Comparison of ENCODE assay signal across 8 cellular contexts in the genomic region with DNA sequence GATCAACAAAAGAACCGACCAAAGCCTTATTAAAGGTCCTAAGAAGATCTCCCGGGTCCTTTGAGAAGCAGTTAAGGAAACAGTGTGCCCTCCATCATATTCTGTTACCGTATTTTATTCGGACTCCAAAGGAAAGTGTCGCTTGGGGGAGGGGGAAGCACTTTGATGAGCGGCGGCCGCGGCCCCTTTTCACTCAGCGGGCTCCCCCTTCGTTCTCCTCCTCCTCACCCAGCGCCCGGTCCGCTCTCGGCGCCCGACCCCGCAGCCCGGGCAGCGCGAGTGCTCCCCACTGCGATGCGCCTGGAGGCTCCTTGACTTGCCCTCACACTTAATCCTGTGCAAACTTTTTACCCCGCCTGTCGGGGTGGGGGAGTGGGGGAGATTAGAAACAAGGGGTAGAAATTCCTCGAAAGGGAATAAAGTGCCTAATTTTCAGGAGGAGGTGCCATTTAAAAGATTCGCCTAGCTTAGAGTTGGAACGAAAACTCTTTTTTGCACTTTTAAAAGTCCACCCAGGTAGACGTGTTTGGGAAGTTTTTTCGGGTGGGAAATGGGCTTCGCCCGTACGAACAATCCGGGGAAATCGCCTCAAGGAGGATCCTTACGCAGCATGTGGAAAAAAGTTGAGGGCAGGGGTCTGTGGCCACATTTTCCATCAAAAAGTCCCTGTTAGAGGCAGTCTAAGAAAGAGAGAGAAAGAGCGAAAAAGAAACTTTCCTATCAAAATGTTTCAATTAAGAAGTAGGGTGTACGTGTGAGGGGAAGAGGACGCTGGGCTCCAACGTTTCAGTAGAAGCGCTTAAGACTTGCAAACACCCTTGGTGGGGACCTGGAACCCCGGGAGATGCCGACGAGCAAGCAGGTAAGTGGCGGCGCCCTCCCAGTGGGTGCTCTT. TPM values are rescaled to one million over a fixed set of nuclear protein-coding genes. Genes with fewer than 3 reads are reported as not detected.
DNase-seq lines count a peak whose midpoint lies in the region; ATAC-seq and TF ChIP-seq lines count a peak whose summit lies in the region.

No MANE protein-coding gene starts in this region.

- DNase-seq in activated T-cell treated with anti-CD3 and anti-CD28 coated beads for 48 hours (ENCODE audit: low read depth) (peak; percentile 6), SJSA1 (ENCODE audit: low read depth in 1 of 2, low spot score in 2 of 2) (peak in 1 of 2 experiments; percentile 25), epithelial cell of esophagus (ENCODE audit: low read depth) (peak; percentile 34), progenitor cell of endocrine pancreas (ENCODE audit: low spot score, unreplicated experiment) (no peak), DMS153 treated with DMSO at 0.1 percent for 48 hours (lab: John Stamatoyannopoulos, UW; ENCODE audit: unreplicated experiment) (no peak)
- no peak for DNase-seq in activated T-cell treated with anti-CD3 and anti-CD28 coated beads, Interleukin-2, amount 50 U/mL, for 1 hour

- TF ChIP-seq CTCF in epithelial cell of esophagus (IDR thresholded peaks at IDR 0.05; ENCODE audit: insufficient read depth, low read depth, low read length, missing control alignments) (no peak), progenitor cell of endocrine pancreas (IDR thresholded peaks at IDR 0.05; ENCODE audit: unreplicated experiment) (no peak)

- H3K9me3 Mint-ChIP-seq in progenitor cell of endocrine pancreas (ENCODE audit: low read depth) = no peaks in the 10 kb centered on the region

- no peak overlapping the region for H3K27ac ChIP-seq in SJSA1

- H3K4me3 Mint-ChIP-seq in progenitor cell of endocrine pancreas (ENCODE audit: low read depth) = peak overlapping the region; percentile 80

- H3K36me3 ChIP-seq in SJSA1 = no peaks in the 10 kb centered on the region

- H3K27me3 Mint-ChIP-seq in progenitor cell of endocrine pancreas = peaks cover 87% of the 10 kb centered on the region

- no peaks in the 10 kb centered on the region; the same call in 1 of the 2 replicates for H3K4me1 ChIP-seq in SJSA1 (replicated peaks)

- H3K27ac Mint-ChIP-seq in progenitor cell of endocrine pancreas = peak overlapping the region; percentile 23

- H3K27me3 ChIP-seq in SJSA1 (replicated peaks) = no peaks in the 10 kb centered on the region

- H3K4me3 ChIP-seq in SJSA1 (peak overlapping the region; percentile 76), epithelial cell of esophagus (ENCODE audit: low read length) (peak overlapping the region; percentile 65)

- peaks cover 9% of the 10 kb centered on the region for H3K36me3 Mint-ChIP-seq in progenitor cell of endocrine pancreas (ENCODE audit: insufficient read depth)

- H3K9me3 ChIP-seq in SJSA1 (replicated peaks) = 0 out of 2 replicates have a peak, but pooled peaks cover 3% of the 10 kb centered on the region

- H3K4me1 Mint-ChIP-seq in progenitor cell of endocrine pancreas (ENCODE audit: low read depth) = peaks cover 23% of the 10 kb centered on the region

- ATAC-seq in HG02970 (IDR thresholded peaks at IDR 0.05; ENCODE audit: low FRiP score, unreplicated experiment) = no peak
- ATAC-seq in GM19455 (IDR thresholded peaks at IDR 0.05; ENCODE audit: unreplicated experiment) = no peak

RNA-seq across cellular contexts. Expression of a gene that starts 1.1 kb away (rescaled TPM):
- total RNA-seq in SJSA1 (2014; rRNA removed; shearing (Covaris generic)) = 0.66 and 0.74 TPM in 2 replicates
- 1.0 and 1.2 TPM in 2 replicates for total RNA-seq in progenitor cell of endocrine pancreas

Comparison
In these comparisons a context has a peak if more than half of its experiments do, and no peak if none do; other contexts are left out.
1. DNase-seq: peak in activated T-cell treated with anti-CD3 and anti-CD28 coated beads for 48 hours (single experiment) and epithelial cell of esophagus (single experiment); none in activated T-cell treated with anti-CD3 and anti-CD28 coated beads, Interleukin-2, amount 50 U/mL, for 1 hour (single experiment), progenitor cell of endocrine pancreas (single experiment) and DMS153 treated with DMSO at 0.1 percent for 48 hours (single experiment).